Comparison of ENCODE assay signal across 1 cellular context in the genomic region with DNA sequence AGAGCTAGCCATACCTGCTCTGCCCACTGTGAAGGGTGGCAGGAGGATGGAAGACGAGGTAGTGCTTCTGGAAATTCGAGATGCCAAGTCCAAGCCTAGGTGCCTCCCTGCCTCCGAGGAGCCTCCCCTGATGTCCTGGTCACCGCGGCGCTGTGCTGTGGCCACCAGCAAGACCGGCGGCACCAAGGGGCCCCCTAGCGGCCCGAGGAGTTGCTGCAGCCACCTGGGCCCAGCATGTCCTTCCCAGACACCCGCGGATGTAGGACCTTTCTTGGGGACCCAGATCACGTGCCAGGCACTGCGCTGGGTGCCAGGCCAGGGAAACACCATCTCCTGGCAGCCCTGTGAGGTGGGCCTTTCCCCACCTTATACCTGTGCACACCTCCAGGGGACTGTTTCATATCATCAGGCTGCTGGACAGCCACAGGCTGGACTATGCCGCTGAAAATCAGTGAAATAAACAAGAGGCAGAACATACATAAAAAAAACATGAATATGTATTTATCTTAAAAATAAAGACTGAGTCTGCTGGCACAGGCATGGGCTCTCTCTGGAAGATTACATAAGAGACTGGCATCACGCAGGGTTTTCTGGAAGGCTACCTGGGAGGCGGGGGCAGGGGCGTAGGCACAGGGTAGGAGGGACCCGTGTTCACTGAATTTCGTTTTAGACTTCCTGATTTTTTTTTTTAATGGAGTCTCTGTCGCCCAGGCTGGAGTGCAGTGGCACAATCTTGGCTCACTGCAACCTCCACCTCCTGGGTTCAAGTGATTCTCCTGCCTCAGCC.
TF ChIP-seq lines count a peak whose summit lies in the region.

No MANE protein-coding gene starts in this region.

TF ChIP-seq in HEK293, 187 proteins besides CTCF, POLR2A, EP300 and RAD21 (continued from another document):
- TF ChIP-seq, protein P1, sequence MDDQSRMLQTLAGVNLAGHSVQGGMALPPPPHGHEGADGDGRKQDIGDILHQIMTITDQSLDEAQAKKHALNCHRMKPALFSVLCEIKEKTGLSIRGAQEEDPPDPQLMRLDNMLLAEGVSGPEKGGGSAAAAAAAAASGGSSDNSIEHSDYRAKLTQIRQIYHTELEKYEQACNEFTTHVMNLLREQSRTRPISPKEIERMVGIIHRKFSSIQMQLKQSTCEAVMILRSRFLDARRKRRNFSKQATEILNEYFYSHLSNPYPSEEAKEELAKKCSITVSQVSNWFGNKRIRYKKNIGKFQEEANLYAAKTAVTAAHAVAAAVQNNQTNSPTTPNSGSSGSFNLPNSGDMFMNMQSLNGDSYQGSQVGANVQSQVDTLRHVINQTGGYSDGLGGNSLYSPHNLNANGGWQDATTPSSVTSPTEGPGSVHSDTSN (CRISPR knock-in tag; IDR thresholded peaks at IDR 0.05), result no peak
- TF ChIP-seq ZNF76 (tag by site-specific recombination; IDR thresholded peaks at IDR 0.05; ENCODE audit: borderline replicate concordance, low read depth), result no peak
TF ChIP-seq in HEK293: peak in this region for 19.
